ENCODE assay signal across 2 cellular contexts in the genomic region with DNA sequence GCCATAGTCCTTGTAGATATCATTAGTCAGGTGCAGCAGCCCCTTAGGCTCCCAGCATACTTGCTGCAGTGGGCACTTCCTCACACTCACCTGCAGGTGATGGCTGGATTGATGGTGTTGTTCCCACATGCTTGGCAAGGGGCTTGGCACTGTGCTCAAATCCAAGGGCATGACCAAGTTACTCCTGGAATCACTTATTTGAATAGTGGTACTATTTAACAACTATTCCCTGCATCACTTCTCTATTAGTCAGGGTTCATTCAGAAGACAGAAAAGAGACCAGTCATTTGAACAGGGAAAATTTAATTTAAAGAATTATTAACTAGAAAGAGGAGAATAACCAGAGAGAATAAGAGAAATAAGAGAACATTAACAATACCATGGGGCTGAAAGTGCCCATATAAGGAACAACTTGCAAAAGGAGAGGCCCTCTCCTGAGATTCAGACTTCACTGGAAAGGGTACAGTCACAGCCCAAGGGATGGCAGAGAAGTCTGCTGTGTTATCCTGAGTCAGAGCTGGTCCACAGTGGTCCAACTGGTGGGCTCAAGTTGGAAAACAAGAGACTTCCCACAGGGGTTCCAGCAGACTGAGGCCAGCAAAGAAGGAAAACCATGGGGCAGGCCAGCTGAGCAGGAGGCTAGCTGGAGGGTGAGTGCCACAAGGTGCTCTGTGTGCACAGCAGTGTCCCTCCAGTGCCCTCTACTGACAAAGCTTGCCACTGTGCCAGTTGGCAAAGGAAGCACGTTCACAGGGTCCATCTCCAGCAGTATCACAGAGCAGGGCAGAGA.
TF ChIP-seq lines count a peak whose summit lies in the region.

No MANE protein-coding gene starts in this region.

TF ChIP-seq in GM23338, 12 proteins besides CTCF, POLR2A, EP300 and RAD21:
- no peak for TF ChIP-seq CREB1 (CRISPR knock-in tag; IDR thresholded peaks at IDR 0.05; ENCODE audit: low read depth)
- TF ChIP-seq, protein P1, sequence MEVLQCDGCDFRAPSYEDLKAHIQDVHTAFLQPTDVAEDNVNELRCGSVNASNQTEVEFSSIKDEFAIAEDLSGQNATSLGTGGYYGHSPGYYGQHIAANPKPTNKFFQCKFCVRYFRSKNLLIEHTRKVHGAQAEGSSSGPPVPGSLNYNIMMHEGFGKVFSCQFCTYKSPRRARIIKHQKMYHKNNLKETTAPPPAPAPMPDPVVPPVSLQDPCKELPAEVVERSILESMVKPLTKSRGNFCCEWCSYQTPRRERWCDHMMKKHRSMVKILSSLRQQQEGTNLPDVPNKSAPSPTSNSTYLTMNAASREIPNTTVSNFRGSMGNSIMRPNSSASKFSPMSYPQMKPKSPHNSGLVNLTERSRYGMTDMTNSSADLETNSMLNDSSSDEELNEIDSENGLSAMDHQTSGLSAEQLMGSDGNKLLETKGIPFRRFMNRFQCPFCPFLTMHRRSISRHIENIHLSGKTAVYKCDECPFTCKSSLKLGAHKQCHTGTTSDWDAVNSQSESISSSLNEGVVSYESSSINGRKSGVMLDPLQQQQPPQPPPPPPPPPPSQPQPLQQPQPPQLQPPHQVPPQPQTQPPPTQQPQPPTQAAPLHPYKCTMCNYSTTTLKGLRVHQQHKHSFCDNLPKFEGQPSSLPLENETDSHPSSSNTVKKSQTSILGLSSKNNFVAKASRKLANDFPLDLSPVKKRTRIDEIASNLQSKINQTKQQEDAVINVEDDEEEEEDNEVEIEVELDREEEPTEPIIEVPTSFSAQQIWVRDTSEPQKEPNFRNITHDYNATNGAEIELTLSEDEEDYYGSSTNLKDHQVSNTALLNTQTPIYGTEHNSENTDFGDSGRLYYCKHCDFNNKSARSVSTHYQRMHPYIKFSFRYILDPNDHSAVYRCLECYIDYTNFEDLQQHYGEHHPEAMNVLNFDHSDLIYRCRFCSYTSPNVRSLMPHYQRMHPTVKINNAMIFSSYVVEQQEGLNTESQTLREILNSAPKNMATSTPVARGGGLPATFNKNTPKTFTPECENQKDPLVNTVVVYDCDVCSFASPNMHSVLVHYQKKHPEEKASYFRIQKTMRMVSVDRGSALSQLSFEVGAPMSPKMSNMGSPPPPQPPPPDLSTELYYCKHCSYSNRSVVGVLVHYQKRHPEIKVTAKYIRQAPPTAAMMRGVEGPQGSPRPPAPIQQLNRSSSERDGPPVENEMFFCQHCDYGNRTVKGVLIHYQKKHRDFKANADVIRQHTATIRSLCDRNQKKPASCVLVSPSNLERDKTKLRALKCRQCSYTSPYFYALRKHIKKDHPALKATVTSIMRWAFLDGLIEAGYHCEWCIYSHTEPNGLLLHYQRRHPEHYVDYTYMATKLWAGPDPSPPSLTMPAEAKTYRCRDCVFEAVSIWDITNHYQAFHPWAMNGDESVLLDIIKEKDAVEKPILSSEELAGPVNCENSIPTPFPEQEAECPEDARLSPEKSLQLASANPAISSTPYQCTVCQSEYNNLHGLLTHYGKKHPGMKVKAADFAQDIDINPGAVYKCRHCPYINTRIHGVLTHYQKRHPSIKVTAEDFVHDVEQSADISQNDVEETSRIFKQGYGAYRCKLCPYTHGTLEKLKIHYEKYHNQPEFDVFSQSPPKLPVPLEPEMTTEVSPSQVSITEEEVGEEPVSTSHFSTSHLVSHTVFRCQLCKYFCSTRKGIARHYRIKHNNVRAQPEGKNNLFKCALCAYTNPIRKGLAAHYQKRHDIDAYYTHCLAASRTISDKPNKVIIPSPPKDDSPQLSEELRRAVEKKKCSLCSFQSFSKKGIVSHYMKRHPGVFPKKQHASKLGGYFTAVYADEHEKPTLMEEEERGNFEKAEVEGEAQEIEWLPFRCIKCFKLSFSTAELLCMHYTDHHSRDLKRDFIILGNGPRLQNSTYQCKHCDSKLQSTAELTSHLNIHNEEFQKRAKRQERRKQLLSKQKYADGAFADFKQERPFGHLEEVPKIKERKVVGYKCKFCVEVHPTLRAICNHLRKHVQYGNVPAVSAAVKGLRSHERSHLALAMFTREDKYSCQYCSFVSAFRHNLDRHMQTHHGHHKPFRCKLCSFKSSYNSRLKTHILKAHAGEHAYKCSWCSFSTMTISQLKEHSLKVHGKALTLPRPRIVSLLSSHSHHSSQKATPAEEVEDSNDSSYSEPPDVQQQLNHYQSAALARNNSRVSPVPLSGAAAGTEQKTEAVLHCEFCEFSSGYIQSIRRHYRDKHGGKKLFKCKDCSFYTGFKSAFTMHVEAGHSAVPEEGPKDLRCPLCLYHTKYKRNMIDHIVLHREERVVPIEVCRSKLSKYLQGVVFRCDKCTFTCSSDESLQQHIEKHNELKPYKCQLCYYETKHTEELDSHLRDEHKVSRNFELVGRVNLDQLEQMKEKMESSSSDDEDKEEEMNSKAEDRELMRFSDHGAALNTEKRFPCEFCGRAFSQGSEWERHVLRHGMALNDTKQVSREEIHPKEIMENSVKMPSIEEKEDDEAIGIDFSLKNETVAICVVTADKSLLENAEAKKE (CRISPR knock-in tag; IDR thresholded peaks at IDR 0.05), result peak; percentile 2; the same call in 1 of the 2 replicates

TF ChIP-seq in H1, 55 proteins besides CTCF, POLR2A, EP300 and RAD21:
- TF ChIP-seq SRF (IDR thresholded peaks at IDR 0.05; ENCODE audit: low read depth, low read length) (no peak), MAX (IDR thresholded peaks at IDR 0.05) (peak; percentile 68), YY1 (IDR thresholded peaks at IDR 0.05; ENCODE audit: low read depth, low read length) (0 out of 2 replicates have a peak, but pooled peaks have one; percentile 49), CTBP2 (IDR thresholded peaks at IDR 0.05; ENCODE audit: borderline replicate concordance, insufficient read depth, insufficient read length, low read length) (peak; percentile 70), SIN3A (conservative IDR thresholded peaks at IDR 0.05 in 1 of 2, IDR thresholded peaks at IDR 0.05 in 1 of 2; ENCODE audit: low read depth in 1 of 2, low read length in 2 of 2) (0 out of 4 replicates have a peak, but pooled peaks of 1 of the 2 experiments have one; percentile 27), NANOG (IDR thresholded peaks at IDR 0.05; ENCODE audit: insufficient read depth, low read depth, low read length, poor library complexity, severe bottlenecking) (no peak)
